Comparison of ENCODE assay signal across 15 cellular contexts in the genomic region with DNA sequence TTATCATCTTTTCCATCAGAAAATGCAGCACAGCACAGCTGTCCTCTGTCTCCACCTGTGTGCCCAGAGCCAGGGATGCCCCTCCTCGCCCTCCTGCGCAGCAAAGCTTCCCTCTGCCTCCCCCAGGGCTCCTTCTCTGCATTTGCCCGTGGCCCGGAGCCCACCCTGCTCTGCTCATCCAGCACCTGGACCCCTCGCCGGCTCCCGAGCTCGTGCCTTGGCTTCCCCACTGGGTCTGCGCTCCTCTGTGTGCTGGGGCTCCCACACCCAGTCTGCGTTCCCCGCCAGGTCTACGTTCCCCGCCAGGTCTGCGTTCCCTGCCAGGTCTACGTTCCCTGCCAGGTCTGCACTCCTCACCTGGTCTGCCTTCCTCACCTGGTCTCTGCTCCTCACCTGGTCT.
A peak's percentile ranks its signal among the peaks of the same experiment; 100 is the strongest.
DNase-seq lines count a peak whose midpoint lies in the region; ATAC-seq and TF ChIP-seq lines count a peak whose summit lies in the region.
"Had no signal": no experiment of that assay in that cellular context is flagged by ENCODE, and none has a peak within 500 bp of the region (broad histone marks: within the 10 kb centered on the region; RNA-seq: fewer than 3 reads in every experiment).

No MANE protein-coding gene starts in this region.

- H3K9me2 ChIP-seq in hepatocyte (replicated peaks; ENCODE audit: insufficient read depth), result no peaks in the 10 kb centered on the region

- no peaks in the 10 kb centered on the region for H4K20me1 ChIP-seq in hepatocyte (ENCODE audit: insufficient read depth, poor library complexity, severe bottlenecking)

- peak; percentile 19 for DNase-seq in Right ventricle myocardium superior
- no peak for DNase-seq in cardiac septum (ENCODE audit: low spot score)
- DNase-seq in hepatocyte (ENCODE audit: low spot score), result no peak
- DNase-seq in mesenteric fat pad (ENCODE audit: low spot score), result peak; percentile 82
- peak; percentile 3 for DNase-seq in transverse colon
- DNase-seq in NCI-H774 (lab: John Stamatoyannopoulos, UW), result no peak
- DNase-seq in vagina (ENCODE audit: extremely low spot score in 2 of 2), result no peak
- DNase-seq: 8988T, DMS79 treated with DMSO at 0.1 percent for 48 hours, NCI-H1092 treated with DMSO at 0.1 percent for 48 hours, NCI-H1694 treated with DMSO at 0.1 percent for 48 hours, NCI-H2227 treated with DMSO at 0.1 percent for 48 hours, NCI-H524 had no signal

- no peak overlapping the region for H2AFZ ChIP-seq in hepatocyte

- no peaks in the 10 kb centered on the region for H3K4me1 ChIP-seq in hepatocyte (ENCODE audit: insufficient read depth)
- H3K4me1 ChIP-seq in transverse colon, result no peaks in the 10 kb centered on the region
- no peaks in the 10 kb centered on the region for H3K4me1 ChIP-seq in vagina

- TF ChIP-seq POLR2A in transverse colon (IDR thresholded peaks at IDR 0.05), result no peak
- no peak for TF ChIP-seq POLR2A in vagina (IDR thresholded peaks at IDR 0.05)

- 93% methylated on average over 13 of the region's 15 CpGs for WGBS in hepatocyte (ENCODE audit: low lambda C conversion rate, missing lambda C conversion rate)
- 78 to 90% methylated on average over 13 to 15 of the region's 15 CpGs for WGBS in transverse colon (ENCODE audit: low coverage in 1 of 2), 2 donors

- H3K4me3 ChIP-seq in hepatocyte (no peak overlapping the region), transverse colon (no peak overlapping the region), vagina (no peak overlapping the region)
- H3K4me3 ChIP-seq: K562 had no signal

- no peak overlapping the region for H3K4me2 ChIP-seq in hepatocyte

- H3K9me3 ChIP-seq in hepatocyte (ENCODE audit: low read depth) (no peaks in the 10 kb centered on the region), transverse colon (no peaks in the 10 kb centered on the region), vagina (no peaks in the 10 kb centered on the region)

- in situ Hi-C loops in transverse colon (cut with MboI; ENCODE audit: low pct_ligation_motif_present in 1 of 4, low pct_unique_long_range_greater_than_20kb in 1 of 4, low sequenced_read_pairs in 3 of 4), result no loop called here

- no peak for ATAC-seq in Right ventricle myocardium superior (ENCODE audit: poor library complexity)
- no peak for ATAC-seq in GM18511 (IDR thresholded peaks at IDR 0.05; ENCODE audit: unreplicated experiment)
- ATAC-seq: K562 had no signal

- no peaks in the 10 kb centered on the region for H3K36me3 ChIP-seq in hepatocyte (replicated peaks; ENCODE audit: insufficient read depth, low read depth)
- H3K36me3 ChIP-seq in transverse colon, result no peaks in the 10 kb centered on the region
- no peaks in the 10 kb centered on the region for H3K36me3 ChIP-seq in vagina

- TF ChIP-seq CTCF in hepatocyte (IDR thresholded peaks at IDR 0.05; ENCODE audit: poor library complexity) (no peak), transverse colon (IDR thresholded peaks at IDR 0.05) (no peak), vagina (IDR thresholded peaks at IDR 0.05) (no peak)

- H3K27ac ChIP-seq in hepatocyte (peak overlapping the region; percentile 58), transverse colon (no peak overlapping the region), vagina (no peak overlapping the region)

- H3K79me2 ChIP-seq in hepatocyte, result no peaks in the 10 kb centered on the region

- intact Hi-C loops in Right ventricle myocardium superior (cut with DNase I), result no loop called here
- intact Hi-C loops in cardiac septum (cut with DNase I), result no loop called here
- intact Hi-C loops in transverse colon (cut with DNase I; ENCODE audit: low total_unique reads), result no loop called here
- intact Hi-C loops in vagina (cut with DNase I), result no loop called here

- no peak for TF ChIP-seq EP300 in transverse colon (IDR thresholded peaks at IDR 0.05; ENCODE audit: low read depth)

- H3K27me3 ChIP-seq in hepatocyte, result no peaks in the 10 kb centered on the region
- no peaks in the 10 kb centered on the region for H3K27me3 ChIP-seq in transverse colon
- H3K27me3 ChIP-seq in vagina, result no peaks in the 10 kb centered on the region

Comparison
In these comparisons a context has a peak if more than half of its experiments do, and no peak if none do; other contexts are left out.
1. DNase-seq: peak in Right ventricle myocardium superior (single experiment), mesenteric fat pad (single experiment) and transverse colon (single experiment); none in cardiac septum (single experiment), hepatocyte (single experiment), NCI-H774 (single experiment) and vagina (0 of 2).